Comparison of ENCODE assay signal across 8 cellular contexts in genomic region chr9:74007833-74008232, GRCh38.
"Had no signal": no experiment of that assay in that cellular context is flagged by ENCODE, and none has a peak within 500 bp of the region (broad histone marks: within the 10 kb centered on the region; RNA-seq: fewer than 3 reads in every experiment).

No MANE protein-coding gene starts in this region.

- H3K27ac Mint-ChIP-seq: IgD-negative memory B cell had no signal

- DNase-seq: IMR-90, KBM-7, KG1 had no signal

- H3K4me2 ChIP-seq: KMS-11 had no signal

- FAIRE-seq: HepG2, HTR-8/SVneo had no signal

- H3K4me3 Mint-ChIP-seq: IgD-negative memory B cell had no signal

- H3K4me1 Mint-ChIP-seq: IgD-negative memory B cell had no signal

- H3K9ac ChIP-seq: KMS-11 had no signal

- H3K27me3 Mint-ChIP-seq: IgD-negative memory B cell had no signal

- H3K27ac ChIP-seq: HL-60, KMS-11 had no signal

- ATAC-seq: HepG2 had no signal

- H3K36me3 Mint-ChIP-seq: IgD-negative memory B cell had no signal
